In the genomic region with DNA sequence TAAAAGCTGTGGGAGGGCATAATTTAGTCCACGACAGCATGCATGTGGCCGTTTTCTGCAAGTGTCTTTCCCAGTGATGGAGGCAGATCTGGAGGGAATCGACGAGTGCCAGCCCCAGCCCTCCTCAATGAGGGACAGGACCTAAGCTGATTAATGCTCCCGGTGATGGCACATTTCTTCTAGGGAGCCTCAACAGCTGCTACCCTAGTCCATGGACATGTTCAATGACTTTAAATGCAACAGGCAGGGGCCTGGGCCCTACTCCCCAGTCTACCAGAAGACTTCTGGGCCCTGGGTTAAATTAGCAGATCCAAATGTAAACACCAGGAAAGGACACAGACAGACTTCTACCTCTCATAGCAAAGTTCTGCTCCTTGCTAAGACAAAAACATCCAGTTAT, we compare ENCODE assay signal across 7 cellular contexts.
"Had no signal": no experiment of that assay in that cellular context is flagged by ENCODE, and none has a peak within 500 bp of the region (broad histone marks: within the 10 kb centered on the region; RNA-seq: fewer than 3 reads in every experiment).

No MANE protein-coding gene starts in this region.

- H3K4me3 ChIP-seq: K562 had no signal

- H3K27ac ChIP-seq: HL-60 had no signal

- ATAC-seq: HepG2, K562 had no signal

- FAIRE-seq: HepG2, HTR-8/SVneo, K562 had no signal

- DNase-seq: IMR-90, KBM-7, KG1 had no signal
